In genomic region chr10:114174462-114175190, GRCh38 we compare ENCODE assay signal across 1 cellular context.
TF ChIP-seq lines count a peak whose summit lies in the region.

No MANE protein-coding gene starts in this region.

TF ChIP-seq in HCT116, 20 proteins besides CTCF, POLR2A, EP300 and RAD21:
- peak; percentile 69 for TF ChIP-seq MAX (IDR thresholded peaks at IDR 0.05)
- peak; percentile 10 for TF ChIP-seq TCF7L2 (IDR thresholded peaks at IDR 0.05; ENCODE audit: borderline replicate concordance, extremely low read depth, insufficient read depth, insufficient read length)
- no peak for TF ChIP-seq ELF1 (IDR thresholded peaks at IDR 0.05; ENCODE audit: borderline replicate concordance, low read depth)
- TF ChIP-seq ZNF274 (IDR thresholded peaks at IDR 0.05; ENCODE audit: low read depth, low read length) = no peak
- no peak for TF ChIP-seq JUND (IDR thresholded peaks at IDR 0.05)
- TF ChIP-seq YY1 (IDR thresholded peaks at IDR 0.05; ENCODE audit: extremely low read depth, insufficient replicate concordance, low read depth, low read length) = peak; percentile 6
- no peak for TF ChIP-seq EZH2 (IDR thresholded peaks at IDR 0.05)
- TF ChIP-seq ZFX (IDR thresholded peaks at IDR 0.05) = no peak
- TF ChIP-seq SP1 (IDR thresholded peaks at IDR 0.05; ENCODE audit: low read depth) = peak; percentile 15; the same call in 1 of the 2 replicates
- TF ChIP-seq CEBPB (IDR thresholded peaks at IDR 0.05; ENCODE audit: low read depth) = peak; percentile 71; the same call in 1 of the 2 replicates
- no peak for TF ChIP-seq CBX3 (IDR thresholded peaks at IDR 0.05; ENCODE audit: low read depth)
- no peak for TF ChIP-seq ATF3 (IDR thresholded peaks at IDR 0.05)
- no peak for TF ChIP-seq SIN3A (IDR thresholded peaks at IDR 0.05; ENCODE audit: low read depth)
- TF ChIP-seq FOSL1 (IDR thresholded peaks at IDR 0.05; ENCODE audit: low read depth) = no peak
- no peak for TF ChIP-seq ZBTB33 (IDR thresholded peaks at IDR 0.05; ENCODE audit: extremely low read depth, insufficient replicate concordance, low read length)
- TF ChIP-seq EGR1 (IDR thresholded peaks at IDR 0.05; ENCODE audit: low read depth) = peak; percentile 95
- no peak for TF ChIP-seq SRF (IDR thresholded peaks at IDR 0.05; ENCODE audit: low read depth)
- no peak for TF ChIP-seq REST (IDR thresholded peaks at IDR 0.05; ENCODE audit: low read depth)
- TF ChIP-seq POLR2AphosphoS5 (IDR thresholded peaks at IDR 0.05; ENCODE audit: low read depth, low read length) = no peak
TF ChIP-seq in HCT116: peak in this region for 6.
